32 cellular contexts compared by ENCODE assay signal in genomic region chrX:138754861-138755260, GRCh38. TPM values are rescaled to one million over a fixed set of nuclear protein-coding genes. Genes with fewer than 3 reads are reported as not detected.
DNase-seq lines count a peak whose midpoint lies in the region; ATAC-seq, FAIRE-seq and TF ChIP-seq lines count a peak whose summit lies in the region.
"Had no signal": no experiment of that assay in that cellular context is flagged by ENCODE, and none has a peak within 500 bp of the region (broad histone marks: within the 10 kb centered on the region; RNA-seq: fewer than 3 reads in every experiment).

No MANE protein-coding gene starts in this region.

- no peak for ATAC-seq in HG02623 (IDR thresholded peaks at IDR 0.05; ENCODE audit: unreplicated experiment)
- no peak for ATAC-seq in GM21447 (IDR thresholded peaks at IDR 0.05; ENCODE audit: unreplicated experiment)
- ATAC-seq: GM12878, K562, Right ventricle myocardium inferior, SK-N-SH treated with all-trans-retinoic acid at 6 μM for 48 hours had no signal

- DNase-seq in AG10803 (ENCODE audit: low read depth), result peak; percentile 8
- peak; percentile 43 for DNase-seq in LHCN-M2 (ENCODE audit: low read depth)
- DNase-seq in bronchial epithelial cell (ENCODE audit: low read depth), result peak; percentile 45
- DNase-seq in kidney tubule cell (ENCODE audit: low spot score), result peak; percentile 62
- DNase-seq in frontal cortex (ENCODE audit: low spot score in 2 of 2), result no peak
- DNase-seq in CD8-positive, alpha-beta memory T cell, result no peak
- DNase-seq: 8988T; ACHN; CD4-positive, CD25-positive, alpha-beta regulatory T cell; COR-L47; DMS79; EL; GDM1; Kasumi-1; NCI-H1048; NCI-H1417; NCI-H1694; NCI-H2029 treated with DMSO at 0.1 percent for 48 hours; NCI-H446 treated with DMSO at 0.1 percent for 48 hours; NCI-H526; NCI-H82; NK-92 treated with Interleukin-12 subunit alpha and Interleukin-12 subunit beta, amount 100 ng/mL, for 24 hours; PC-9; SJCRH30 had no signal

- no peaks in the 10 kb centered on the region for H3K27me3 ChIP-seq in bronchial epithelial cell (ENCODE audit: control insufficient read depth, insufficient read depth, low read length)
- H3K27me3 ChIP-seq in CD8-positive, alpha-beta memory T cell (ENCODE audit: insufficient read depth, low read length, poor library complexity, severe bottlenecking), result no peaks in the 10 kb centered on the region
- H3K27me3 ChIP-seq: SJCRH30 had no signal

- no peaks in the 10 kb centered on the region for H3K36me3 Mint-ChIP-seq in CD8-positive, alpha-beta memory T cell
- H3K36me3 Mint-ChIP-seq: CD4-positive, CD25-positive, alpha-beta regulatory T cell had no signal

- POLR2A ChIA-PET in CD8-positive, alpha-beta memory T cell (lab: Charles Lee), result no interaction called here

- no peaks in the 10 kb centered on the region for H3K4me1 Mint-ChIP-seq in CD8-positive, alpha-beta memory T cell
- H3K4me1 Mint-ChIP-seq: CD4-positive, CD25-positive, alpha-beta regulatory T cell had no signal

- no peaks in the 10 kb centered on the region for H3K36me3 ChIP-seq in bronchial epithelial cell (ENCODE audit: control insufficient read depth, insufficient read depth, low read length)
- H3K36me3 ChIP-seq in CD8-positive, alpha-beta memory T cell (ENCODE audit: insufficient read depth, low read length), result no peaks in the 10 kb centered on the region
- H3K36me3 ChIP-seq: BLaER1, SJCRH30 had no signal

- no peak for TF ChIP-seq CTCF in AG10803 (conservative IDR thresholded peaks at IDR 0.05; ENCODE audit: low read length)
- TF ChIP-seq CTCF in bronchial epithelial cell (IDR thresholded peaks at IDR 0.05; ENCODE audit: insufficient read depth, low read length, severe bottlenecking), result no peak

- H3K4me3 Mint-ChIP-seq in CD8-positive, alpha-beta memory T cell, result no peak overlapping the region
- H3K4me3 Mint-ChIP-seq: CD4-positive, CD25-positive, alpha-beta regulatory T cell had no signal

- CTCF ChIA-PET in CD8-positive, alpha-beta memory T cell (lab: Charles Lee), result no interaction called here

- FAIRE-seq in bronchial epithelial cell (lab: Jason Lieb, UNC) (no peak), frontal cortex (lab: Jason Lieb, UNC) (no peak)
- FAIRE-seq: GM12878, HTR-8/SVneo, K562 had no signal

- H3K4me3 ChIP-seq in AG10803 (ENCODE audit: low read length) (no peak overlapping the region), bronchial epithelial cell (ENCODE audit: low read depth, low read length) (no peak overlapping the region)
- no peak overlapping the region for H3K4me3 ChIP-seq in CD8-positive, alpha-beta memory T cell (ENCODE audit: low read length)
- H3K4me3 ChIP-seq: BLaER1, GM12878, K562, PC-9, SJCRH30 had no signal

- no peaks in the 10 kb centered on the region for H3K9me3 Mint-ChIP-seq in CD8-positive, alpha-beta memory T cell

- H3K27ac Mint-ChIP-seq in CD8-positive, alpha-beta memory T cell, result no peak overlapping the region
- H3K27ac Mint-ChIP-seq: CD4-positive, CD25-positive, alpha-beta regulatory T cell had no signal

- H3K4me1 ChIP-seq in CD8-positive, alpha-beta memory T cell (ENCODE audit: insufficient read depth, low read length), result no peaks in the 10 kb centered on the region

- H3K27ac ChIP-seq in CD8-positive, alpha-beta memory T cell (ENCODE audit: low read depth, low read length), result no peak overlapping the region
- H3K27ac ChIP-seq: BLaER1, PC-9 had no signal

- H3K27me3 Mint-ChIP-seq in CD8-positive, alpha-beta memory T cell, result peaks cover 0 to 3% of the 10 kb centered on the region in 2 donors
- H3K27me3 Mint-ChIP-seq: CD4-positive, CD25-positive, alpha-beta regulatory T cell had no signal

- no peaks in the 10 kb centered on the region for H3K9me3 ChIP-seq in CD8-positive, alpha-beta memory T cell (ENCODE audit: low read length)
- H3K9me3 ChIP-seq: BLaER1, SJCRH30 had no signal

RNA-seq across cellular contexts. Expression of gene FGF13, which starts 43.3 kb away (rescaled TPM):
- total RNA-seq in LHCN-M2 (2014; rRNA removed) (1.8 and 3.4 TPM in 2 replicates), bronchial epithelial cell (1.2 and 6.8 TPM in 2 replicates), frontal cortex (128 TPM)
- 0.23 TPM for polyA plus RNA-seq in LHCN-M2 (2012)
- total RNA-seq in CD8-positive, alpha-beta memory T cell, result not detected
- polyA plus RNA-seq in CD8-positive, alpha-beta memory T cell, result not detected
- total RNA-seq: CD4-positive, CD25-positive, alpha-beta regulatory T cell had no signal
- polyA plus RNA-seq: CD4-positive, CD25-positive, alpha-beta regulatory T cell had no signal

Comparison
In these comparisons a context has a peak if more than half of its experiments do, and no peak if none do; other contexts are left out.
1. DNase-seq: peak in AG10803 (single experiment), LHCN-M2 (single experiment), bronchial epithelial cell (single experiment) and kidney tubule cell (single experiment); none in frontal cortex (0 of 2) and CD8-positive, alpha-beta memory T cell (0 of 5).
2. RNA of gene FGF13, which starts 43.3 kb away (total RNA-seq): 128 TPM in frontal cortex (single experiment); 1.2 to 6.8 TPM in bronchial epithelial cell, 1.8 to 3.4 TPM in LHCN-M2 and not detected in CD8-positive, alpha-beta memory T cell; every median in the first group is over 10 times any median in the second.